1 cellular context compared by ENCODE assay signal in the genomic region with DNA sequence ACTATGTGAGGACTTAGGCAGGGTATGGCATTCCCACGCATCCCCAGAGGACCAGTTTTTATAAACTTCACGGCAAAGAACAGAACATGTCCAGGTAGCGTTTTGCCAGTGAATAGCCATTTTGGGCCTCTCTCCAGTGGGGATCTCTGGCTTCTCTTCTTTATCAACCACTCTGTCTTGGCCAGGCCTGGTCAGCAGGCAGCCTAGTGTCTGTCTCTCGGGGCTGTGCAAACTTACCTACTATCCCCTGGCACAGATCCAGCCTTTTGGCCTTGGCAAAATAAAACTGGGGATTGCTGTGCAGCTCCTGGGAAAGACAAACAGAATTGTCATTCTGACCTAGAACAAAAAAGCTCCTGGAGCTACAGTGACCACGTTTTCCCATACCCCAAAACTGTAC.
TF ChIP-seq lines count a peak whose summit lies in the region.

No MANE protein-coding gene starts in this region.

TF ChIP-seq in GM23338, 12 proteins besides CTCF, POLR2A, EP300 and RAD21 (continued from another document):
- TF ChIP-seq, protein P1, sequence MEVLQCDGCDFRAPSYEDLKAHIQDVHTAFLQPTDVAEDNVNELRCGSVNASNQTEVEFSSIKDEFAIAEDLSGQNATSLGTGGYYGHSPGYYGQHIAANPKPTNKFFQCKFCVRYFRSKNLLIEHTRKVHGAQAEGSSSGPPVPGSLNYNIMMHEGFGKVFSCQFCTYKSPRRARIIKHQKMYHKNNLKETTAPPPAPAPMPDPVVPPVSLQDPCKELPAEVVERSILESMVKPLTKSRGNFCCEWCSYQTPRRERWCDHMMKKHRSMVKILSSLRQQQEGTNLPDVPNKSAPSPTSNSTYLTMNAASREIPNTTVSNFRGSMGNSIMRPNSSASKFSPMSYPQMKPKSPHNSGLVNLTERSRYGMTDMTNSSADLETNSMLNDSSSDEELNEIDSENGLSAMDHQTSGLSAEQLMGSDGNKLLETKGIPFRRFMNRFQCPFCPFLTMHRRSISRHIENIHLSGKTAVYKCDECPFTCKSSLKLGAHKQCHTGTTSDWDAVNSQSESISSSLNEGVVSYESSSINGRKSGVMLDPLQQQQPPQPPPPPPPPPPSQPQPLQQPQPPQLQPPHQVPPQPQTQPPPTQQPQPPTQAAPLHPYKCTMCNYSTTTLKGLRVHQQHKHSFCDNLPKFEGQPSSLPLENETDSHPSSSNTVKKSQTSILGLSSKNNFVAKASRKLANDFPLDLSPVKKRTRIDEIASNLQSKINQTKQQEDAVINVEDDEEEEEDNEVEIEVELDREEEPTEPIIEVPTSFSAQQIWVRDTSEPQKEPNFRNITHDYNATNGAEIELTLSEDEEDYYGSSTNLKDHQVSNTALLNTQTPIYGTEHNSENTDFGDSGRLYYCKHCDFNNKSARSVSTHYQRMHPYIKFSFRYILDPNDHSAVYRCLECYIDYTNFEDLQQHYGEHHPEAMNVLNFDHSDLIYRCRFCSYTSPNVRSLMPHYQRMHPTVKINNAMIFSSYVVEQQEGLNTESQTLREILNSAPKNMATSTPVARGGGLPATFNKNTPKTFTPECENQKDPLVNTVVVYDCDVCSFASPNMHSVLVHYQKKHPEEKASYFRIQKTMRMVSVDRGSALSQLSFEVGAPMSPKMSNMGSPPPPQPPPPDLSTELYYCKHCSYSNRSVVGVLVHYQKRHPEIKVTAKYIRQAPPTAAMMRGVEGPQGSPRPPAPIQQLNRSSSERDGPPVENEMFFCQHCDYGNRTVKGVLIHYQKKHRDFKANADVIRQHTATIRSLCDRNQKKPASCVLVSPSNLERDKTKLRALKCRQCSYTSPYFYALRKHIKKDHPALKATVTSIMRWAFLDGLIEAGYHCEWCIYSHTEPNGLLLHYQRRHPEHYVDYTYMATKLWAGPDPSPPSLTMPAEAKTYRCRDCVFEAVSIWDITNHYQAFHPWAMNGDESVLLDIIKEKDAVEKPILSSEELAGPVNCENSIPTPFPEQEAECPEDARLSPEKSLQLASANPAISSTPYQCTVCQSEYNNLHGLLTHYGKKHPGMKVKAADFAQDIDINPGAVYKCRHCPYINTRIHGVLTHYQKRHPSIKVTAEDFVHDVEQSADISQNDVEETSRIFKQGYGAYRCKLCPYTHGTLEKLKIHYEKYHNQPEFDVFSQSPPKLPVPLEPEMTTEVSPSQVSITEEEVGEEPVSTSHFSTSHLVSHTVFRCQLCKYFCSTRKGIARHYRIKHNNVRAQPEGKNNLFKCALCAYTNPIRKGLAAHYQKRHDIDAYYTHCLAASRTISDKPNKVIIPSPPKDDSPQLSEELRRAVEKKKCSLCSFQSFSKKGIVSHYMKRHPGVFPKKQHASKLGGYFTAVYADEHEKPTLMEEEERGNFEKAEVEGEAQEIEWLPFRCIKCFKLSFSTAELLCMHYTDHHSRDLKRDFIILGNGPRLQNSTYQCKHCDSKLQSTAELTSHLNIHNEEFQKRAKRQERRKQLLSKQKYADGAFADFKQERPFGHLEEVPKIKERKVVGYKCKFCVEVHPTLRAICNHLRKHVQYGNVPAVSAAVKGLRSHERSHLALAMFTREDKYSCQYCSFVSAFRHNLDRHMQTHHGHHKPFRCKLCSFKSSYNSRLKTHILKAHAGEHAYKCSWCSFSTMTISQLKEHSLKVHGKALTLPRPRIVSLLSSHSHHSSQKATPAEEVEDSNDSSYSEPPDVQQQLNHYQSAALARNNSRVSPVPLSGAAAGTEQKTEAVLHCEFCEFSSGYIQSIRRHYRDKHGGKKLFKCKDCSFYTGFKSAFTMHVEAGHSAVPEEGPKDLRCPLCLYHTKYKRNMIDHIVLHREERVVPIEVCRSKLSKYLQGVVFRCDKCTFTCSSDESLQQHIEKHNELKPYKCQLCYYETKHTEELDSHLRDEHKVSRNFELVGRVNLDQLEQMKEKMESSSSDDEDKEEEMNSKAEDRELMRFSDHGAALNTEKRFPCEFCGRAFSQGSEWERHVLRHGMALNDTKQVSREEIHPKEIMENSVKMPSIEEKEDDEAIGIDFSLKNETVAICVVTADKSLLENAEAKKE (CRISPR knock-in tag; IDR thresholded peaks at IDR 0.05): no peak
- TF ChIP-seq EZH2phosphoT487 (IDR thresholded peaks at IDR 0.05; ENCODE audit: unreplicated experiment) (no peak), EZH2 (IDR thresholded peaks at IDR 0.05; ENCODE audit: low read depth, unreplicated experiment) (no peak)
